8 cellular contexts compared by ENCODE assay signal in the genomic region with DNA sequence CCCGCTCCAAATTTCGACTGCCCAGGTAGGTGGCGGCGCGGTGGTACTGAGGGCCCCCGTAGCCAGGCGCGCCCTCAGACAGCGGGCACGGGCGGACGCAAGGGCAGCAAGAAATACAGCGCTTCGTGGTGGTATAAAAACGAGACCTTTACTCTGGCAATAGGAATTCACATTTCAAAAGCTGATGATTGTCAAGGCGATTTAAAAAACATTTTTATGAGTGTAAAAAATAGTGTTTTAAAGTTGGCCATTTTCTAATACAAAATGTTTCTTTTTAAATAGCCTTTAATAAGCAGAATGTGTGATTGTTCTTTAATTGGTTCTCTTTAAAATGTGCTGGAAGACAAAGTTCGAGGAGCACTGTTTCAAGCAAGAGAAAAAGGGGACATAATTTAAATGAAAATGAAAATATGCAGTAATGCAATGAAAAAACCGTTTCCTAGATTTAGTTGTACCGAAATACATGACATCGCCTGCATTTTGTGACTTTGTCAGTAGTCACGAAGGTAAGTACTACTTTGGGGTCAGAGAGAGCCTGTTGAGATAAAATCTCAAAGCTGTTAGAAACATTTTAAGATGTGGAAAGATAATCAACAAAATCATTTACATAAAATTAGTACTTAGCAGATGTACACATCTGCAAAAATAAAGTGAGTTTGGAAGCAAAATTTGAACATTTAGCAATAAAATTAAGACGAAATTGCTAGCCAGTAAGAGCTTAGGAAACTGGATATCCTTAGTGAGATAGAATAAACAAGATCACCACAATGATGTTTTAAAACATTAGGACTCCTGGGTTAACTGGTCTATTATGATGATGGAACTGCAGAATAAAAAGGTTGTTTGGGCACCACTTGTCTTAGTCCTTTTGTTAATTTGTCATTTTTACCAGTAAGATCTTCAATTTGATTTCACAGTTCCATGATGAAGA. TPM values are rescaled to one million over a fixed set of nuclear protein-coding genes. Genes with fewer than 3 reads are reported as not detected.
DNase-seq lines count a peak whose midpoint lies in the region; ATAC-seq, FAIRE-seq and TF ChIP-seq lines count a peak whose summit lies in the region.

No MANE protein-coding gene starts in this region.

- TF ChIP-seq POLR2A in HepG2 (IDR thresholded peaks at IDR 0.05; ENCODE audit: insufficient read depth in 1 of 2, low read depth in 2 of 2, low read length in 2 of 2), result no peak

- H3K4me1 Mint-ChIP-seq in CD4-positive, alpha-beta memory T cell, result peaks cover 34 to 84% (median 48%) of the 10 kb centered on the region in 4 donors

- peak overlapping the region; percentile 84 for H3K27ac ChIP-seq in CD4-positive, alpha-beta memory T cell (ENCODE audit: low read depth, low read length)
- H3K27ac ChIP-seq in ascending aorta (peak overlapping the region; percentile 88 to 95), HepG2 (ENCODE audit: extremely low read length, insufficient read depth, low read length) (peak overlapping the region; percentile 82), tibial artery (peak overlapping the region; percentile 88 to 90)

- H3K27me3 Mint-ChIP-seq in CD4-positive, alpha-beta memory T cell, result no peaks in the 10 kb centered on the region

- peak overlapping the region; percentile 79 to 85 for H3K4me3 ChIP-seq in CD4-positive, alpha-beta memory T cell (ENCODE audit: low read length in 2 of 2)
- H3K4me3 ChIP-seq in ascending aorta (peak overlapping the region; percentile 77 to 91), HepG2 (replicated peaks in 1 of 3; ENCODE audit: insufficient read depth in 1 of 3, low read depth in 2 of 3, low read length in 3 of 3) (peak overlapping the region; percentile 91 to 96 (median 92)), tibial artery (peak overlapping the region; percentile 73 to 90)

- H3K36me3 ChIP-seq in CD4-positive, alpha-beta memory T cell (ENCODE audit: insufficient read depth, low read length), result peaks cover 3% of the 10 kb centered on the region
- H3K36me3 ChIP-seq in ascending aorta (no peaks in the 10 kb centered on the region), HepG2 (replicated peaks in 1 of 2; ENCODE audit: control insufficient read depth in 1 of 2, insufficient read depth in 2 of 2, low read length in 2 of 2) (peaks cover 0 to 15% of the 10 kb centered on the region in 2 experiments; a peak in 3 of 5 replicates), tibial artery (peaks cover 0 to 6% (median 1%) of the 10 kb centered on the region in 3 donors)

- H3K9me3 Mint-ChIP-seq in CD4-positive, alpha-beta memory T cell, result peaks cover 0 to 4% (median 0%) of the 10 kb centered on the region in 8 donors

- H3K4me2 ChIP-seq in HepG2 (ENCODE audit: low read depth, low read length), result peak overlapping the region; percentile 77

- peaks cover 30% of the 10 kb centered on the region for H3K4me1 ChIP-seq in CD4-positive, alpha-beta memory T cell (ENCODE audit: insufficient read depth, low read length)
- H3K4me1 ChIP-seq in ascending aorta (peaks cover 0 to 11% of the 10 kb centered on the region in 2 donors), HepG2 (ENCODE audit: insufficient read depth, low read length) (peaks cover 32% of the 10 kb centered on the region), tibial artery (peaks cover 0 to 26% (median 8%) of the 10 kb centered on the region in 4 donors)

- TF ChIP-seq CTCF in ascending aorta (IDR thresholded peaks at IDR 0.05), result no peak
- no peak for TF ChIP-seq CTCF in HepG2 (CRISPR knock-in tag; IDR thresholded peaks at IDR 0.05)
- TF ChIP-seq CTCF in tibial artery (IDR thresholded peaks at IDR 0.05), result no peak

- H3K27ac Mint-ChIP-seq in CD4-positive, alpha-beta memory T cell, result peak overlapping the region; percentile 95 to 98 (median 97)

- H4K20me1 ChIP-seq in HepG2 (ENCODE audit: insufficient read depth, low read length), result peaks cover 6% of the 10 kb centered on the region

- no peak for TF ChIP-seq RAD21 in Ishikawa (IDR thresholded peaks at IDR 0.05; ENCODE audit: low read depth)
- TF ChIP-seq RAD21 in HepG2 (CRISPR knock-in tag; IDR thresholded peaks at IDR 0.05), result no peak

- BruUV-seq in HepG2 (replicated peaks; lab: Mats Ljungman, UMichigan), result TSS peak; percentile 84

- 1% methylated on average over 22 of the region's 22 CpGs for WGBS in HepG2 (ENCODE audit: low lambda C conversion rate)

- peaks cover 3 to 25% of the 10 kb centered on the region in 2 donors for H3K36me3 Mint-ChIP-seq in CD4-positive, alpha-beta memory T cell

- ATAC-seq in HepG2, result no peak

- TF ChIP-seq EP300 in Ishikawa (IDR thresholded peaks at IDR 0.05; ENCODE audit: borderline replicate concordance) (no peak), HepG2 (IDR thresholded peaks at IDR 0.05; ENCODE audit: low read depth in 2 of 2, low read length in 2 of 2) (no peak), HepG2 (CRISPR knock-in tag; IDR thresholded peaks at IDR 0.05; ENCODE audit: borderline replicate concordance) (no peak)

- in situ Hi-C loops in HepG2 (cut with HindIII; ENCODE audit: extremely low pct_ligation_motif_present, low pct_unique_long_range_greater_than_20kb), result no loop called here

- no peak overlapping the region for H2AFZ ChIP-seq in HepG2 (ENCODE audit: low read length)

- FAIRE-seq in HepG2 (lab: Jason Lieb, UNC), result no peak

- H3K79me2 ChIP-seq in HepG2 (ENCODE audit: insufficient read depth, low read length), result peaks cover 34% of the 10 kb centered on the region

- H3K9me3 ChIP-seq in CD4-positive, alpha-beta memory T cell (ENCODE audit: control insufficient read depth in 1 of 2, low read length in 2 of 2), result no peaks in the 10 kb centered on the region
- H3K9me3 ChIP-seq in ascending aorta (no peaks in the 10 kb centered on the region), HepG2 (ENCODE audit: low read length) (no peaks in the 10 kb centered on the region), tibial artery (no peaks in the 10 kb centered on the region)

- peak overlapping the region; percentile 95 to 100 (median 98) for H3K4me3 Mint-ChIP-seq in CD4-positive, alpha-beta memory T cell

- peak overlapping the region; percentile 99 for H3K9ac ChIP-seq in HepG2 (ENCODE audit: insufficient read depth, low read depth, low read length)

- CTCF ChIA-PET in CD4-positive, alpha-beta memory T cell (lab: Charles Lee; ENCODE audit: partially characterized antibody), result interaction anchor here (0.8 to 2.2 kb wide), 5 partner anchors 11 to 377 kb away, joined by 3 to 9 read pairs (median 4); partner anchors contain the start of gene BRWD1
- CTCF ChIA-PET in HepG2 (lab: Yijun Ruan, JAX; ENCODE audit: low intra/inter-chr PET ratio, low total read pairs), result no interaction called here

- DNase-seq in CD4-positive, alpha-beta memory T cell, result no peak
- DNase-seq in ascending aorta (ENCODE audit: low spot score in 2 of 2), result no peak
- DNase-seq in HepG2 (ENCODE audit: low spot score), result no peak
- no peak for DNase-seq in tibial artery
- no peak for DNase-seq in UCSD-AML1 (lab: John Stamatoyannopoulos, UW; ENCODE audit: unreplicated experiment)
- DNase-seq in NCI-H2196 (lab: John Stamatoyannopoulos, UW; ENCODE audit: unreplicated experiment), result no peak
- DNase-seq in SW480 (ENCODE audit: low spot score), result no peak

- intact Hi-C loops in CD4-positive, alpha-beta memory T cell (cut with micrococcal nuclease), result loop anchor here (1.0 to 10.0 kb wide), 3 partner anchors 11 to 1622 kb away; no protein-coding TSS in a partner anchor
- intact Hi-C loops in ascending aorta (cut with DNase I), result loop anchor here (10.0 kb wide), 1 partner anchor 200 kb away; a partner anchor contains a TSS
- intact Hi-C loops in HepG2 (cut with micrococcal nuclease; ENCODE audit: unreplicated experiment), result no loop called here
- intact Hi-C loops in tibial artery (cut with DNase I; ENCODE audit: low total_unique reads), result loop anchor here (10.0 kb wide), 1 partner anchor 200 kb away; a partner anchor contains a TSS

- H3K27me3 ChIP-seq in CD4-positive, alpha-beta memory T cell (ENCODE audit: insufficient read depth, low read length), result no peaks in the 10 kb centered on the region
- H3K27me3 ChIP-seq in ascending aorta, result no peaks in the 10 kb centered on the region
- no peaks in the 10 kb centered on the region; a peak in 1 of 5 replicates for H3K27me3 ChIP-seq in HepG2 (ENCODE audit: control insufficient read depth in 1 of 2, insufficient read depth in 2 of 2, low read length in 2 of 2)
- no peaks in the 10 kb centered on the region for H3K27me3 ChIP-seq in tibial artery

- POLR2A ChIA-PET in CD4-positive, alpha-beta memory T cell (lab: Charles Lee; ENCODE audit: partially characterized antibody), result interaction anchor here (0.9 to 2.7 kb wide), 15 partner anchors 19 to 1963 kb away, joined by 3 to 40 read pairs (median 7); partner anchors contain the start of genes BRWD1 and HMGN1
- POLR2A ChIA-PET in HepG2 (lab: Yijun Ruan, JAX), result interaction anchor here (0.8 to 1.9 kb wide), 12 partner anchors 12 to 396 kb away, joined by 3 to 15 read pairs (median 4); partner anchors contain the start of genes BRWD1, HMGN1 and LCA5L

TF ChIP-seq in Ishikawa, 13 proteins besides CTCF, POLR2A, EP300 and RAD21 (continues in another document):
- no peak for TF ChIP-seq CEBPB (IDR thresholded peaks at IDR 0.05)

RNA-seq across cellular contexts. Expression of gene PSMG1, which starts 1.1 kb away (rescaled TPM):
- total RNA-seq in CD4-positive, alpha-beta memory T cell, result 10 to 100 TPM; 17.2 to 19.9 TPM
- 10 to 100 TPM; 41.9 to 45.3 TPM for polyA plus RNA-seq in CD4-positive, alpha-beta memory T cell
- total RNA-seq in ascending aorta (25.4 TPM), HepG2 (2016; rRNA removed; fragmentation: Illumina TruSeq; extraction: Trizol) (173 and 184 TPM in 2 replicates)
- 63.4 and 63.6 TPM in 2 replicates for total RNA-seq in HepG2 (2016; cell fraction: cytosol; rRNA removed; fragmentation: Illumina TruSeq; extraction: Trizol; ENCODE audit: low read depth)
- total RNA-seq in HepG2 (2016; cell fraction: insoluble cytoplasmic fraction; rRNA removed; fragmentation: Illumina TruSeq; extraction: Trizol), result 173 and 194 TPM in 2 replicates
- total RNA-seq in HepG2 (2016; cell fraction: membrane; rRNA removed; fragmentation: Illumina TruSeq; extraction: Trizol), result 86.8 and 90.7 TPM in 2 replicates
- 72.7 and 90.4 TPM in 2 replicates for total RNA-seq in HepG2 (2016; cell fraction: nucleus; rRNA removed; fragmentation: Illumina TruSeq; extraction: Trizol)
- 48.0 and 63.6 TPM in 2 replicates for polyA plus RNA-seq in HepG2 (2011; rRNA removed)
- polyA plus RNA-seq in HepG2 (2011; cell fraction: cytosol; rRNA removed), result 34.3 and 49.4 TPM in 2 replicates
- 15.8 and 21.3 TPM in 2 replicates for polyA plus RNA-seq in HepG2 (2011; cell fraction: nucleus; rRNA removed)
- polyA plus RNA-seq in HepG2 (2012), result 53.0 and 76.8 TPM in 2 replicates
- 55.8 and 70.6 TPM in 2 replicates for polyA plus RNA-seq in HepG2 (2016; cell fraction: cytosol; fragmentation: Illumina TruSeq; extraction: Trizol; ENCODE audit: low read depth)
- polyA plus RNA-seq in HepG2 (2016; cell fraction: insoluble cytoplasmic fraction; fragmentation: Illumina TruSeq; extraction: Trizol; ENCODE audit: low read depth), result 206 and 228 TPM in 2 replicates
- 73.9 and 74.0 TPM in 2 replicates for polyA plus RNA-seq in HepG2 (2016; cell fraction: membrane; fragmentation: Illumina TruSeq; extraction: Trizol; ENCODE audit: low read depth)
- polyA plus RNA-seq in HepG2 (2016; cell fraction: nucleus; fragmentation: Illumina TruSeq; extraction: Trizol; ENCODE audit: insufficient read depth, low read depth), result 139 and 145 TPM in 2 replicates
- polyA minus RNA-seq in HepG2 (2011; rRNA and poly(A)+ RNA removed; ENCODE audit: low replicate concordance), result 9.2 and 15.6 TPM in 2 replicates
- polyA minus RNA-seq in HepG2 (2011; cell fraction: cytosol; rRNA and poly(A)+ RNA removed), result 19.7 and 23.0 TPM in 2 replicates
- polyA minus RNA-seq in HepG2 (2011; cell fraction: nucleus; rRNA and poly(A)+ RNA removed), result 33.6 and 41.3 TPM in 2 replicates
